Comparison of ENCODE assay signal across 26 cellular contexts in the genomic region with DNA sequence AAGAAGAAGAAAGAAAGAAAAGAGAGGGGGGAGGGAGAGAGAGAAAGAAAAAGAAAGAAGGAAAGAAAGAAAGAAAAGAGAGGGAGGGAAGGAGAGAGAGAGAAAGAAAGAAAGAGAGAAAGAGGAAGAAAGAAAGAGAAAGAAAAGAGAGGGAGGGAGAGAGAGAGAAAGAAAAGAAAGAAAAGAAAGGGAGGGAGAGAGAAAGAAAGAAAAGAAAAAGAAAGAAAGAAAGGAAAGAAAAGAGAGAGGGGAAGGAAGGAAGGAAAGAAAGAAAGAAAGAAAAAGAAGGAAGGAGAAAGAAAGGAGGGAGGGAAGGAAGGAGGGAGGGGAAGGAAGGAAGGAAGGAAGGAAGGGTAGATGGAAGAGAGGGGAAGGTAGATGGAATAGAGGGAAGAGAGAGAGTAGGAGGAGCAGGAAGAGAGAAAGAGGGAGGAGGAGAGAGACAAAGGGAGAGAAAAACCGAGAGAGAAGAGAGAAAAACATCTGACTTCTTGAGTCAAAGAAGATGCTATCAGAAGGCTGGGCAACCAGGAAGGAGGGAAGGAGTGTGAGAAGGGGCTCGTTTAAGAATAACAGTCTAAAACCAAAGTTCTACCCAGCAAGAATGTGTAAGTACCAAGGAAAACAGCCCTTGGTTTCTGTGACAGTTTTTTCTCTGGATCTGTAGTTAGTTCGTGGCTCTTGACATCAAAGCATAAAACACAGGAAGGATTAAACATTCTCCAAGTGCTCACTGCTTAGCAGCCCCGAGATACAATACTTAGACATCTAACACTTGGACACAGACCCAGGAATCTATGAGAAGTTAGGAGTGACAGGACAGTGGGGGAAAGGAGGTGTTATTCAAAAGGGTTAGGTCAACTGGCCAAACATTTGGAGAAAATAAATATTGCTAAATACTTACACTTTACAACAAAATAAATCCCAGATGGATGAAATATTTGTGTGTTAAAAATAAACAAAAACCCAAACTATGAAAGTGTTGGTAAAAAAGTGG.
DNase-seq lines count a peak whose midpoint lies in the region; ATAC-seq and TF ChIP-seq lines count a peak whose summit lies in the region.
"Had no signal": no experiment of that assay in that cellular context is flagged by ENCODE, and none has a peak within 500 bp of the region (broad histone marks: within the 10 kb centered on the region; RNA-seq: fewer than 3 reads in every experiment).

No MANE protein-coding gene starts in this region.

- in situ Hi-C loops in gastrocnemius medialis (cut with MboI; ENCODE audit: low sequenced_read_pairs in 4 of 4) = loop anchor here in 3 of 4 donors (10.0 to 25.0 kb wide), 4 partner anchors 158 to 633 kb away; no protein-coding TSS in a partner anchor

- TF ChIP-seq CTCF in activated CD8-positive, alpha-beta T cell treated with anti-CD3 and anti-CD28 coated beads for 36 hours (IDR thresholded peaks at IDR 0.05) = peak; percentile 41
- TF ChIP-seq CTCF in fibroblast of mammary gland (conservative IDR thresholded peaks at IDR 0.05; ENCODE audit: control insufficient read depth, insufficient read depth, low read depth, low read length) (no peak), retinal pigment epithelial cell (conservative IDR thresholded peaks at IDR 0.05; ENCODE audit: low read depth, low read length) (no peak), gastroesophageal sphincter (IDR thresholded peaks at IDR 0.05) (no peak), gastrocnemius medialis (IDR thresholded peaks at IDR 0.05 in 4 of 5, conservative IDR thresholded peaks at IDR 0.05 in 1 of 5) (no peak)

- TF ChIP-seq POLR2A in gastroesophageal sphincter (IDR thresholded peaks at IDR 0.05) (no peak), gastrocnemius medialis (IDR thresholded peaks at IDR 0.05) (no peak)

- H3K36me3 Mint-ChIP-seq in activated CD8-positive, alpha-beta T cell treated with anti-CD3 and anti-CD28 coated beads for 36 hours (ENCODE audit: low read depth) = no peaks in the 10 kb centered on the region
- no peaks in the 10 kb centered on the region for H3K36me3 Mint-ChIP-seq in activated CD8-positive, alpha-beta T cell treated with anti-CD3 and anti-CD28 coated beads, Interleukin-2, amount 10 ng/mL, durations not matched to agents 7 days and 5 days (ENCODE audit: low read depth)
- no peaks in the 10 kb centered on the region for H3K36me3 Mint-ChIP-seq in activated T-cell treated with anti-CD3 and anti-CD28 coated beads, Interleukin-2, amount 50 U/mL, for 4 hours (ENCODE audit: insufficient read depth)
- H3K36me3 Mint-ChIP-seq: activated CD4-positive, alpha-beta memory T cell treated with anti-CD3 and anti-CD28 coated beads for 36 hours; stimulated activated effector memory CD8-positive, alpha-beta T cell treated with anti-CD3 and anti-CD28 coated beads, Interleukin-12 subunit alpha, Interleukin-12 subunit beta, amount 100 ng/mL, for 72 hours had no signal

- no peak overlapping the region for H3K27ac ChIP-seq in gastroesophageal sphincter
- no peak overlapping the region for H3K27ac ChIP-seq in gastrocnemius medialis
- H3K27ac ChIP-seq: C4-2B, parathyroid adenoma, suprapubic skin, vagina, WERI-Rb-1 had no signal

- WGBS in gastroesophageal sphincter (ENCODE audit: low coverage in 1 of 2), 2 donors = 27 to 33% methylated on average over 3 to 4 of the region's 4 CpGs

- CTCF ChIA-PET in activated CD8-positive, alpha-beta T cell treated with anti-CD3 and anti-CD28 coated beads for 36 hours (lab: Charles Lee) = interaction anchor here (1.2 kb wide), 1 partner anchor 9 kb away, joined by 3 read pairs; no protein-coding TSS in a partner anchor
- CTCF ChIA-PET in activated CD8-positive, alpha-beta T cell treated with anti-CD3 and anti-CD28 coated beads, Interleukin-2, amount 10 ng/mL, durations not matched to agents 7 days and 5 days (lab: Charles Lee) = no interaction called here

- no peak for DNase-seq in activated CD8-positive, alpha-beta T cell treated with anti-CD3 and anti-CD28 coated beads for 36 hours
- no peak for DNase-seq in activated CD8-positive, alpha-beta T cell treated with anti-CD3 and anti-CD28 coated beads, Interleukin-2, amount 10 ng/mL, durations not matched to agents 7 days and 5 days
- DNase-seq in fibroblast of mammary gland (ENCODE audit: low read depth) = peak; percentile 20
- DNase-seq in retinal pigment epithelial cell (ENCODE audit: low read depth) = peak; percentile 29
- no peak for DNase-seq in gastrocnemius medialis
- no peak for DNase-seq in activated T-cell treated with anti-CD3 and anti-CD28 coated beads, Interleukin-2, amount 50 U/mL, for 4 hours
- DNase-seq: 8988T; activated naive CD4-positive, alpha-beta T cell treated with Interleukin-2 at 50 U/mL for 16 hours; activated T-cell treated with anti-CD3 and anti-CD28 coated beads, Interleukin-2, amount 50 U/mL, for 1 hour; effector memory CD8-positive, alpha-beta T cell; kidney; mammary epithelial cell; NCI-H1105; NCI-H2081 treated with DMSO at 0.1 percent for 48 hours; NK-92 treated with Interleukin-12 subunit alpha and Interleukin-12 subunit beta, amount 100 ng/mL, for 24 hours; WERI-Rb-1 had no signal

- H3K36me3 ChIP-seq in gastroesophageal sphincter (no peaks in the 10 kb centered on the region), gastrocnemius medialis (no peaks in the 10 kb centered on the region)
- H3K36me3 ChIP-seq: suprapubic skin, vagina, WERI-Rb-1 had no signal

- no peaks in the 10 kb centered on the region for H3K9me3 ChIP-seq in gastroesophageal sphincter
- no peaks in the 10 kb centered on the region for H3K9me3 ChIP-seq in gastrocnemius medialis
- H3K9me3 ChIP-seq: suprapubic skin, vagina had no signal

- H3K4me1 ChIP-seq in gastroesophageal sphincter (peaks cover 0 to 2% (median 0%) of the 10 kb centered on the region in 3 donors), gastrocnemius medialis (peaks cover 0 to 1% of the 10 kb centered on the region in 2 donors)
- H3K4me1 ChIP-seq: parathyroid adenoma had no signal

- intact Hi-C loops in activated CD8-positive, alpha-beta T cell treated with anti-CD3 and anti-CD28 coated beads for 36 hours (cut with micrococcal nuclease) = no loop called here
- intact Hi-C loops in gastrocnemius medialis (cut with DNase I; ENCODE audit: low total_unique reads) = loop anchor here (10.0 kb wide), 3 partner anchors 165 to 635 kb away; no protein-coding TSS in a partner anchor

- H3K27me3 ChIP-seq in gastroesophageal sphincter (no peaks in the 10 kb centered on the region), gastrocnemius medialis (peaks cover 0 to 7% (median 0%) of the 10 kb centered on the region in 3 donors)
- H3K27me3 ChIP-seq: vagina had no signal

- H3K4me1 Mint-ChIP-seq in activated CD8-positive, alpha-beta T cell treated with anti-CD3 and anti-CD28 coated beads for 36 hours (ENCODE audit: low read depth) = peaks cover 7% of the 10 kb centered on the region
- H3K4me1 Mint-ChIP-seq in activated CD8-positive, alpha-beta T cell treated with anti-CD3 and anti-CD28 coated beads, Interleukin-2, amount 10 ng/mL, durations not matched to agents 7 days and 5 days (ENCODE audit: low read depth) = peaks cover 2% of the 10 kb centered on the region
- H3K4me1 Mint-ChIP-seq in activated T-cell treated with anti-CD3 and anti-CD28 coated beads, Interleukin-2, amount 50 U/mL, for 4 hours (ENCODE audit: low read depth) = peaks cover 6% of the 10 kb centered on the region

- POLR2A ChIA-PET in activated CD8-positive, alpha-beta T cell treated with anti-CD3 and anti-CD28 coated beads for 36 hours (lab: Charles Lee) = no interaction called here
- POLR2A ChIA-PET in activated CD8-positive, alpha-beta T cell treated with anti-CD3 and anti-CD28 coated beads, Interleukin-2, amount 10 ng/mL, durations not matched to agents 7 days and 5 days (lab: Charles Lee) = no interaction called here

- no peak overlapping the region for H3K4me3 ChIP-seq in fibroblast of mammary gland (ENCODE audit: control insufficient read depth, low read depth, low read length)
- no peak overlapping the region for H3K4me3 ChIP-seq in retinal pigment epithelial cell (ENCODE audit: low read length)
- H3K4me3 ChIP-seq in gastroesophageal sphincter = no peak overlapping the region
- no peak overlapping the region for H3K4me3 ChIP-seq in gastrocnemius medialis
- H3K4me3 ChIP-seq: GM12878, suprapubic skin, vagina had no signal

- no peak for TF ChIP-seq EP300 in gastroesophageal sphincter (IDR thresholded peaks at IDR 0.05)

- H3K4me3 Mint-ChIP-seq in activated CD8-positive, alpha-beta T cell treated with anti-CD3 and anti-CD28 coated beads for 36 hours = no peak overlapping the region
- no peak overlapping the region for H3K4me3 Mint-ChIP-seq in activated CD8-positive, alpha-beta T cell treated with anti-CD3 and anti-CD28 coated beads, Interleukin-2, amount 10 ng/mL, durations not matched to agents 7 days and 5 days
- H3K4me3 Mint-ChIP-seq in activated T-cell treated with anti-CD3 and anti-CD28 coated beads, Interleukin-2, amount 50 U/mL, for 4 hours = no peak overlapping the region
- H3K4me3 Mint-ChIP-seq: activated CD4-positive, alpha-beta memory T cell treated with anti-CD3 and anti-CD28 coated beads for 36 hours; effector memory CD8-positive, alpha-beta T cell; stimulated activated effector memory CD8-positive, alpha-beta T cell treated with anti-CD3 and anti-CD28 coated beads, Interleukin-12 subunit alpha, Interleukin-12 subunit beta, amount 100 ng/mL, for 72 hours had no signal

- H3K27me3 Mint-ChIP-seq in activated CD8-positive, alpha-beta T cell treated with anti-CD3 and anti-CD28 coated beads for 36 hours = peaks cover 37% of the 10 kb centered on the region
- H3K27me3 Mint-ChIP-seq in activated CD8-positive, alpha-beta T cell treated with anti-CD3 and anti-CD28 coated beads, Interleukin-2, amount 10 ng/mL, durations not matched to agents 7 days and 5 days (ENCODE audit: low read depth) = peaks cover 12% of the 10 kb centered on the region
- peaks cover 22% of the 10 kb centered on the region for H3K27me3 Mint-ChIP-seq in activated T-cell treated with anti-CD3 and anti-CD28 coated beads, Interleukin-2, amount 50 U/mL, for 4 hours (ENCODE audit: low read depth)

- H3K27ac Mint-ChIP-seq in activated CD8-positive, alpha-beta T cell treated with anti-CD3 and anti-CD28 coated beads for 36 hours = no peak overlapping the region
- H3K27ac Mint-ChIP-seq in activated CD8-positive, alpha-beta T cell treated with anti-CD3 and anti-CD28 coated beads, Interleukin-2, amount 10 ng/mL, durations not matched to agents 7 days and 5 days = no peak overlapping the region
- H3K27ac Mint-ChIP-seq: activated CD4-positive, alpha-beta memory T cell treated with anti-CD3 and anti-CD28 coated beads for 36 hours; effector memory CD8-positive, alpha-beta T cell; stimulated activated effector memory CD8-positive, alpha-beta T cell treated with anti-CD3 and anti-CD28 coated beads, Interleukin-12 subunit alpha, Interleukin-12 subunit beta, amount 100 ng/mL, for 72 hours had no signal

- ATAC-seq in activated CD8-positive, alpha-beta T cell treated with anti-CD3 and anti-CD28 coated beads for 36 hours = no peak
- no peak for ATAC-seq in activated CD8-positive, alpha-beta T cell treated with anti-CD3 and anti-CD28 coated beads, Interleukin-2, amount 10 ng/mL, durations not matched to agents 7 days and 5 days
- ATAC-seq in SK-N-SH treated with all-trans-retinoic acid at 6 μM for 48 hours (peak; percentile 15; the same call in 1 of the 3 replicates), gastroesophageal sphincter (no peak), gastrocnemius medialis (no peak)
- no peak for ATAC-seq in activated T-cell treated with anti-CD3 and anti-CD28 coated beads, Interleukin-2, amount 50 U/mL, for 4 hours
- ATAC-seq: effector memory CD8-positive, alpha-beta T cell; Panc1; stimulated activated effector memory CD8-positive, alpha-beta T cell treated with anti-CD3 and anti-CD28 coated beads, Interleukin-12 subunit alpha, Interleukin-12 subunit beta, amount 100 ng/mL, for 72 hours had no signal

- H3K9me3 Mint-ChIP-seq in activated CD8-positive, alpha-beta T cell treated with anti-CD3 and anti-CD28 coated beads for 36 hours = no peaks in the 10 kb centered on the region
- H3K9me3 Mint-ChIP-seq in activated CD8-positive, alpha-beta T cell treated with anti-CD3 and anti-CD28 coated beads, Interleukin-2, amount 10 ng/mL, durations not matched to agents 7 days and 5 days (ENCODE audit: insufficient read depth) = no peaks in the 10 kb centered on the region
- H3K9me3 Mint-ChIP-seq in activated T-cell treated with anti-CD3 and anti-CD28 coated beads, Interleukin-2, amount 50 U/mL, for 4 hours = no peaks in the 10 kb centered on the region
- H3K9me3 Mint-ChIP-seq: activated CD4-positive, alpha-beta memory T cell treated with anti-CD3 and anti-CD28 coated beads for 36 hours; effector memory CD8-positive, alpha-beta T cell; stimulated activated effector memory CD8-positive, alpha-beta T cell treated with anti-CD3 and anti-CD28 coated beads, Interleukin-12 subunit alpha, Interleukin-12 subunit beta, amount 100 ng/mL, for 72 hours had no signal

Comparison
In these comparisons a context has a peak if more than half of its experiments do, and no peak if none do; other contexts are left out.
1. DNase-seq: peak in fibroblast of mammary gland (single experiment) and retinal pigment epithelial cell (single experiment); none in activated CD8-positive, alpha-beta T cell treated with anti-CD3 and anti-CD28 coated beads for 36 hours (single experiment), activated CD8-positive, alpha-beta T cell treated with anti-CD3 and anti-CD28 coated beads, Interleukin-2, amount 10 ng/mL, durations not matched to agents 7 days and 5 days (single experiment), gastrocnemius medialis (0 of 2) and activated T-cell treated with anti-CD3 and anti-CD28 coated beads, Interleukin-2, amount 50 U/mL, for 4 hours (single experiment).